In the genomic region with DNA sequence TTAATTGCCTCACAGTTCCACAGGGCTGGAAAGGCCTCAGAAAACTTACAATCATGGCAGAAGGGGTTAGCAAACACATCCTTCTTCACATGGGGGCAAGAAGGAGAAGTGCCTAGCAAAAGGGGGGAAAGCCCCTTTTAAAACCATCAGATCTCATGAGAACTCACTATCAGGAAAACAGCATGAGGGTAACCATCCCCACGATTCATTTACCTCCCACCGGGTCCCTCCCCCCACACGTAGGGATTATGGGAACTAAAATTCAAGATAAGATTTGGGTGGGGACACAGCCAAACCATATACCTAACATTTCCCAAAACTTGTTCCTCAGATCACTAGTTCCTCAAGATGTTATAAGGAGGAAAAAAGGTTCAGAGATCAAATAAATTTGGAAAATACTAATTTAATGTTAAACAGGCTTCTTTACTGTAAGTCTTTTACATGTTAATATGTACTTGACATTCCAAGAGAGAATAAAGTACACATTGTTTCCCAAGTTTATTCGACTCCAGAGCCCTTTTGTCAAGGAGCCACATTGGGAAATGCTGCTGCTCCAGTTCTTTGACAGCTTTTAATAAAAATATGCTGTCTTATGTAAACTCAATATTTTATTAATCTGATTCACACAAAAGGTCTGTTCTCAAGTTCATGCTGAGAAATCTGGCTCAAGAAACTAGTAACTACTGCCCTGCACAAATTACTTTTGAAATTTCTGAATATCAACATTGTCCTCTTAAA, we compare ENCODE assay signal across 1 cellular context.
TF ChIP-seq lines count a peak whose summit lies in the region.

No MANE protein-coding gene starts in this region.

TF ChIP-seq in IMR-90, 13 proteins besides CTCF, POLR2A, EP300 and RAD21:
- TF ChIP-seq, protein P1, sequence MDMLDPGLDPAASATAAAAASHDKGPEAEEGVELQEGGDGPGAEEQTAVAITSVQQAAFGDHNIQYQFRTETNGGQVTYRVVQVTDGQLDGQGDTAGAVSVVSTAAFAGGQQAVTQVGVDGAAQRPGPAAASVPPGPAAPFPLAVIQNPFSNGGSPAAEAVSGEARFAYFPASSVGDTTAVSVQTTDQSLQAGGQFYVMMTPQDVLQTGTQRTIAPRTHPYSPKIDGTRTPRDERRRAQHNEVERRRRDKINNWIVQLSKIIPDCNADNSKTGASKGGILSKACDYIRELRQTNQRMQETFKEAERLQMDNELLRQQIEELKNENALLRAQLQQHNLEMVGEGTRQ (IDR thresholded peaks at IDR 0.05; ENCODE audit: low read depth, low read length) = no peak
- TF ChIP-seq RFX5 (IDR thresholded peaks at IDR 0.05; ENCODE audit: low read depth, low read length) (no peak), SMC3 (IDR thresholded peaks at IDR 0.05; ENCODE audit: low read depth, low read length) (no peak), MAZ (IDR thresholded peaks at IDR 0.05; ENCODE audit: borderline replicate concordance, low read depth, low read length) (no peak), BHLHE40 (IDR thresholded peaks at IDR 0.05; ENCODE audit: low read depth, low read length) (no peak), RCOR1 (IDR thresholded peaks at IDR 0.05; ENCODE audit: insufficient replicate concordance, low read length) (no peak), FOS (IDR thresholded peaks at IDR 0.05; ENCODE audit: low read depth, low read length) (no peak), MAFK (IDR thresholded peaks at IDR 0.05; ENCODE audit: low read depth, low read length) (no peak), MXI1 (IDR thresholded peaks at IDR 0.05; ENCODE audit: borderline replicate concordance, low read depth, low read length) (no peak), CEBPB (IDR thresholded peaks at IDR 0.05; ENCODE audit: low read depth, low read length) (no peak), CHD1 (IDR thresholded peaks at IDR 0.05; ENCODE audit: low read depth, low read length) (no peak), NFE2L2 (IDR thresholded peaks at IDR 0.05; ENCODE audit: low read depth, low read length) (no peak)
- TF ChIP-seq, protein P2, sequence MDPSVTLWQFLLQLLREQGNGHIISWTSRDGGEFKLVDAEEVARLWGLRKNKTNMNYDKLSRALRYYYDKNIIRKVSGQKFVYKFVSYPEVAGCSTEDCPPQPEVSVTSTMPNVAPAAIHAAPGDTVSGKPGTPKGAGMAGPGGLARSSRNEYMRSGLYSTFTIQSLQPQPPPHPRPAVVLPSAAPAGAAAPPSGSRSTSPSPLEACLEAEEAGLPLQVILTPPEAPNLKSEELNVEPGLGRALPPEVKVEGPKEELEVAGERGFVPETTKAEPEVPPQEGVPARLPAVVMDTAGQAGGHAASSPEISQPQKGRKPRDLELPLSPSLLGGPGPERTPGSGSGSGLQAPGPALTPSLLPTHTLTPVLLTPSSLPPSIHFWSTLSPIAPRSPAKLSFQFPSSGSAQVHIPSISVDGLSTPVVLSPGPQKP (IDR thresholded peaks at IDR 0.05; ENCODE audit: borderline replicate concordance, low read depth, low read length) = no peak
